Comparison of ENCODE assay signal across 2 cellular contexts in genomic region chr7:22174574-22174953, GRCh38.
TF ChIP-seq lines count a peak whose summit lies in the region.

No MANE protein-coding gene starts in this region.

TF ChIP-seq in GM23338, 12 proteins besides CTCF, POLR2A, EP300 and RAD21 (continued from another document):
- TF ChIP-seq CREB1 (CRISPR knock-in tag; IDR thresholded peaks at IDR 0.05; ENCODE audit: low read depth) (no peak), EZH2phosphoT487 (IDR thresholded peaks at IDR 0.05; ENCODE audit: unreplicated experiment) (no peak), REST (IDR thresholded peaks at IDR 0.05; ENCODE audit: unreplicated experiment) (no peak), ZNF462 (CRISPR knock-in tag; IDR thresholded peaks at IDR 0.05) (no peak)
TF ChIP-seq in GM23338: peak in this region for 0.

TF ChIP-seq in GM12878, 131 proteins besides CTCF, POLR2A, EP300 and RAD21 (continued from another document):
- TF ChIP-seq SUPT20H (IDR thresholded peaks at IDR 0.05; ENCODE audit: borderline replicate concordance, control insufficient read depth, low read depth, low read length) = no peak
- TF ChIP-seq KLF5 (IDR thresholded peaks at IDR 0.05; ENCODE audit: partially characterized antibody) = no peak
- no peak for TF ChIP-seq CEBPZ (IDR thresholded peaks at IDR 0.05; ENCODE audit: low read depth, low read length)
- no peak for TF ChIP-seq NBN (IDR thresholded peaks at IDR 0.05)
